Comparison of ENCODE assay signal across 9 cellular contexts in the genomic region with DNA sequence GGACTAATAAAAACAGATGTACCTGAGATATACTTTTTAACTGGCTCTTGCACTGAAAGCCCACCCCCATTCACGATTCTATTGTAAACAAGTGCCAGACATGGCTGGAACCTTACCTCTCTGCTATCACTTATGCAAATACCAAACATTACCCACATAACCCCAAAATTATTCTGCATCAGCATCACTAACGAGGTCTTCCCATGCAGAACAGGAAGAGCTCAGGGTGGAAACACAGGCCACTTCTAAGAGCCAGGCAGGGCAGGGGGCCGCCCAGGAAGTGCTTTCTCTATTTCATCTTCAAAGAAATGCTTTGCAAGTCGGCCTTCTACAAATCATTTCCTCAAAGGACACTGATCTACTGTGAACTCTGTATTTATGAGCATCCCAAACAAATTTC. TPM values are rescaled to one million over a fixed set of nuclear protein-coding genes. Genes with fewer than 3 reads are reported as not detected.
A peak's percentile ranks its signal among the peaks of the same experiment; 100 is the strongest.
DNase-seq lines count a peak whose midpoint lies in the region; ATAC-seq, FAIRE-seq and TF ChIP-seq lines count a peak whose summit lies in the region.
"Had no signal": no experiment of that assay in that cellular context is flagged by ENCODE, and none has a peak within 500 bp of the region (broad histone marks: within the 10 kb centered on the region; RNA-seq: fewer than 3 reads in every experiment).

No MANE protein-coding gene starts in this region.

- H3K27me3 Mint-ChIP-seq in CD4-positive, CD25-positive, alpha-beta regulatory T cell = no peaks in the 10 kb centered on the region
- no peaks in the 10 kb centered on the region for H3K27me3 Mint-ChIP-seq in natural killer cell (ENCODE audit: low read depth in 2 of 2)

- H3K4me3 ChIP-seq in CD4-positive, CD25-positive, alpha-beta regulatory T cell (ENCODE audit: low read depth, low read length) = peak overlapping the region; percentile 51
- H3K4me3 ChIP-seq in astrocyte of the cerebellum (ENCODE audit: low read depth, low read length) (peak overlapping the region; percentile 58), spleen (peak overlapping the region in 4 of 8 donors; percentile 37 to 91 (median 82))

- H3K27ac ChIP-seq in CD4-positive, CD25-positive, alpha-beta regulatory T cell (ENCODE audit: insufficient read depth, low read length, poor library complexity, severe bottlenecking) = peak overlapping the region; percentile 38
- H3K27ac ChIP-seq in spleen = peak overlapping the region in 3 of 8 donors; percentile 3 to 54 (median 30)

- H3K4me1 Mint-ChIP-seq in CD4-positive, CD25-positive, alpha-beta regulatory T cell = peaks cover 38 to 67% (median 46%) of the 10 kb centered on the region in 4 donors
- peaks cover 48 to 55% of the 10 kb centered on the region in 2 donors for H3K4me1 Mint-ChIP-seq in natural killer cell

- no peak for TF ChIP-seq POLR2A in spleen (IDR thresholded peaks at IDR 0.05)

- WGBS in spleen, 5 donors = 25 to 41% (median 33%) methylated on average over 4 of the region's 4 CpGs

- peaks cover 47% of the 10 kb centered on the region for H3K4me1 ChIP-seq in CD4-positive, CD25-positive, alpha-beta regulatory T cell (ENCODE audit: control insufficient read depth, insufficient read depth, low read length, poor library complexity, severe bottlenecking)
- H3K4me1 ChIP-seq in spleen = peaks cover 12 to 76% (median 46%) of the 10 kb centered on the region in 6 donors

- peaks cover 0 to 3% (median 0%) of the 10 kb centered on the region in 7 donors for H3K9me3 Mint-ChIP-seq in CD4-positive, CD25-positive, alpha-beta regulatory T cell
- no peaks in the 10 kb centered on the region for H3K9me3 Mint-ChIP-seq in natural killer cell

- peaks cover 3% of the 10 kb centered on the region for H3K36me3 ChIP-seq in CD4-positive, CD25-positive, alpha-beta regulatory T cell (ENCODE audit: control insufficient read depth, insufficient read depth, low read length)
- H3K36me3 ChIP-seq in spleen = peaks cover 0 to 49% (median 24%) of the 10 kb centered on the region in 6 donors

- intact Hi-C loops in natural killer cell (cut with micrococcal nuclease) = no loop called here
- intact Hi-C loops in spleen (cut with DNase I; ENCODE audit: low total_unique reads) = no loop called here

- no peak for FAIRE-seq in HTR-8/SVneo (lab: Jason Lieb, UNC)

- H3K27me3 ChIP-seq in CD4-positive, CD25-positive, alpha-beta regulatory T cell (ENCODE audit: control insufficient read depth, insufficient read depth, low read length) = no peaks in the 10 kb centered on the region
- H3K27me3 ChIP-seq in spleen (replicated peaks in 1 of 7) = peaks cover 0 to under 1% (median 0%) of the 10 kb centered on the region in 7 donors

- peak overlapping the region; percentile 43 to 75 (median 68) for H3K4me3 Mint-ChIP-seq in CD4-positive, CD25-positive, alpha-beta regulatory T cell
- peak overlapping the region; percentile 40 for H3K4me3 Mint-ChIP-seq in natural killer cell

- peak; percentile 81 to 87 for ATAC-seq in CD4-positive, CD25-positive, alpha-beta regulatory T cell (ENCODE audit: low read depth in 2 of 2)
- ATAC-seq in natural killer cell (peak in 1 of 3 donors; percentile 32), GM19324 (IDR thresholded peaks at IDR 0.05; ENCODE audit: low FRiP score, unreplicated experiment) (no peak)

- peak; percentile 39 to 91 (median 77) for DNase-seq in CD4-positive, CD25-positive, alpha-beta regulatory T cell
- DNase-seq in OCI-M1 (lab: John Stamatoyannopoulos, UW) (peak; percentile 52), astrocyte of the cerebellum (ENCODE audit: low read depth) (no peak), natural killer cell (no peak), NCI-H2107 treated with DMSO at 0.1 percent for 48 hours (lab: John Stamatoyannopoulos, UW; ENCODE audit: unreplicated experiment) (no peak), spleen (no peak), HTR-8/SVneo (ENCODE audit: insufficient read length, low spot score) (no peak)
- DNase-seq: NCI-H1092 treated with DMSO at 0.1 percent for 48 hours had no signal

- in situ Hi-C loops in astrocyte of the cerebellum (cut with HindIII; ENCODE audit: low sequenced_read_pairs) = no loop called here

- peaks cover 9% of the 10 kb centered on the region for H3K36me3 Mint-ChIP-seq in CD4-positive, CD25-positive, alpha-beta regulatory T cell
- H3K36me3 Mint-ChIP-seq in natural killer cell = no peaks in the 10 kb centered on the region

- H3K27ac Mint-ChIP-seq in CD4-positive, CD25-positive, alpha-beta regulatory T cell = peak overlapping the region; percentile 5 to 62 (median 57)
- H3K27ac Mint-ChIP-seq in natural killer cell = peak overlapping the region; percentile 9 to 32

- no peak for TF ChIP-seq CTCF in astrocyte of the cerebellum (IDR thresholded peaks at IDR 0.05; ENCODE audit: low read depth, low read length, missing control alignments)
- TF ChIP-seq CTCF in natural killer cell (IDR thresholded peaks at IDR 0.05) = no peak
- TF ChIP-seq CTCF in spleen (IDR thresholded peaks at IDR 0.05 in 8 of 11, conservative IDR thresholded peaks at IDR 0.05 in 3 of 11) = no peak

- H3K9me3 ChIP-seq in CD4-positive, CD25-positive, alpha-beta regulatory T cell (ENCODE audit: control insufficient read depth in 2 of 2, low read length in 2 of 2) = no peaks in the 10 kb centered on the region
- H3K9me3 ChIP-seq in spleen = no peaks in the 10 kb centered on the region

RNA-seq across cellular contexts. Expression of gene IRS2, which starts 7.3 kb away (rescaled TPM):
- total RNA-seq in CD4-positive, CD25-positive, alpha-beta regulatory T cell = 86.7 TPM
- 1 to 10 TPM; 1.9 to 3.3 (median 2.6) TPM for polyA plus RNA-seq in CD4-positive, CD25-positive, alpha-beta regulatory T cell
- total RNA-seq in natural killer cell (10 to 100 TPM; 39.8 to 79.1 (median 60.9) TPM), spleen (10 to 100 TPM in 6 of 7 donors, 1 to 10 TPM in 1; 8.2 to 31.3 (median 17.5) TPM)
- polyA plus RNA-seq in spleen = 1 to 10 TPM; 1.4 to 2.5 (median 2.0) TPM

Comparison
In these comparisons a context has a peak if more than half of its experiments do, and no peak if none do; other contexts are left out.
1. DNase-seq: peak in CD4-positive, CD25-positive, alpha-beta regulatory T cell (3 of 3) and OCI-M1 (single experiment); none in astrocyte of the cerebellum (single experiment), natural killer cell (single experiment), NCI-H2107 treated with DMSO at 0.1 percent for 48 hours (single experiment), spleen (single experiment) and HTR-8/SVneo (single experiment).